2 cellular contexts compared by ENCODE assay signal in genomic region chr12:5043589-5044419, GRCh38.
TF ChIP-seq lines count a peak whose summit lies in the region.

Gene KCNA5, plus strand, starts transcription at chr12:5043879. Its CDS starts 269 bp downstream, at chr12:5044148.

TF ChIP-seq in HEK293, 187 proteins besides CTCF, POLR2A, EP300 and RAD21 (continued from another document):
- TF ChIP-seq ZNF362 (tag by site-specific recombination; IDR thresholded peaks at IDR 0.05): no peak

TF ChIP-seq in WTC11, 78 proteins besides CTCF, POLR2A, EP300 and RAD21 (continued from another document):
- TF ChIP-seq RELA (CRISPR knock-in tag; IDR thresholded peaks at IDR 0.05; ENCODE audit: borderline replicate concordance) (peak; percentile 18; the same call in 1 of the 2 replicates), ZNF423 (CRISPR knock-in tag; IDR thresholded peaks at IDR 0.05) (peak; percentile 44; the same call in 1 of the 2 replicates), ZNF121 (CRISPR knock-in tag; IDR thresholded peaks at IDR 0.05) (peak; percentile 46; the same call in 1 of the 2 replicates), MYBL2 (CRISPR knock-in tag; IDR thresholded peaks at IDR 0.05) (no peak)
